Comparison of ENCODE assay signal across 21 cellular contexts in genomic region chr19:55161571-55162322, GRCh38. TPM values are rescaled to one million over a fixed set of nuclear protein-coding genes. Genes with fewer than 3 reads are reported as not detected.
DNase-seq lines count a peak whose midpoint lies in the region; ATAC-seq and TF ChIP-seq lines count a peak whose summit lies in the region.
"Had no signal": no experiment of that assay in that cellular context is flagged by ENCODE, and none has a peak within 500 bp of the region (broad histone marks: within the 10 kb centered on the region; RNA-seq: fewer than 3 reads in every experiment).

No MANE protein-coding gene starts in this region.

- peak; percentile 65 for DNase-seq in DMS 273 (lab: John Stamatoyannopoulos, UW; ENCODE audit: unreplicated experiment)
- no peak for DNase-seq in DMS 273 treated with DMSO at 0.1 percent for 48 hours (lab: John Stamatoyannopoulos, UW)
- peak; percentile 12 for DNase-seq in ELF-1 (ENCODE audit: low read depth, low spot score)
- DNase-seq in NCI-H69 (lab: John Stamatoyannopoulos, UW) = peak; percentile 47
- DNase-seq in natural killer cell = no peak
- DNase-seq in amygdala (lab: John Stamatoyannopoulos, UW) = no peak
- DNase-seq: 8988T, DMS53, EL, Kasumi-1, NCI-H187, NCI-H446, Peyer's patch, T-helper 1 cell had no signal

- no peaks in the 10 kb centered on the region for H3K9me3 Mint-ChIP-seq in natural killer cell

- intact Hi-C loops in natural killer cell (cut with micrococcal nuclease) = loop anchor here (2.0 to 10.0 kb wide), 2 partner anchors 77 to 279 kb away; no protein-coding TSS in a partner anchor

- H3K4me3 ChIP-seq in iPS-15b (ENCODE audit: low read depth, low read length) = peak overlapping the region; percentile 63
- H3K4me3 ChIP-seq: BLaER1 treated with 17β-estradiol and CSF1 and Interleukin-3, amounts not matched to agents 10 nM and 100 nM; HAP-1; Peyer's patch had no signal

- H3K36me3 Mint-ChIP-seq in natural killer cell = no peaks in the 10 kb centered on the region
- H3K36me3 Mint-ChIP-seq: CD4-positive, alpha-beta memory T cell had no signal

- no peak overlapping the region for H3K4me3 Mint-ChIP-seq in natural killer cell
- H3K4me3 Mint-ChIP-seq: CD4-positive, alpha-beta memory T cell had no signal

- no peak overlapping the region for H3K9ac ChIP-seq in iPS-15b (ENCODE audit: low read depth, low read length)
- H3K9ac ChIP-seq: BLaER1 treated with 17β-estradiol and CSF1 and Interleukin-3, amounts not matched to agents 10 nM and 100 nM had no signal

- no peak for TF ChIP-seq CTCF in natural killer cell (IDR thresholded peaks at IDR 0.05)

- H3K4me1 Mint-ChIP-seq in natural killer cell = peaks cover 7 to 17% of the 10 kb centered on the region in 2 donors

- H3K4me1 ChIP-seq in iPS-15b (ENCODE audit: control insufficient read depth, insufficient read depth, low read length) = peaks cover 13% of the 10 kb centered on the region
- H3K4me1 ChIP-seq: HAP-1 had no signal

- H3K27me3 Mint-ChIP-seq in natural killer cell (ENCODE audit: low read depth in 2 of 2) = peaks cover 26 to 38% of the 10 kb centered on the region in 2 donors

- H3K36me3 ChIP-seq in iPS-15b (ENCODE audit: control insufficient read depth, insufficient read depth, low read length) = no peaks in the 10 kb centered on the region
- H3K36me3 ChIP-seq: BLaER1 treated with 17β-estradiol and CSF1 and Interleukin-3, amounts not matched to agents 10 nM and 100 nM; HAP-1; Peyer's patch had no signal

- no peak overlapping the region for H3K27ac Mint-ChIP-seq in natural killer cell
- H3K27ac Mint-ChIP-seq: CD4-positive, alpha-beta memory T cell had no signal

- peaks cover 16% of the 10 kb centered on the region for H3K27me3 ChIP-seq in iPS-15b (ENCODE audit: control insufficient read depth, insufficient read depth, low read length)

- ATAC-seq in HG03196 (IDR thresholded peaks at IDR 0.05; ENCODE audit: unreplicated experiment) (no peak), natural killer cell (no peak)
- ATAC-seq: SK-N-SH treated with all-trans-retinoic acid at 6 μM for 48 hours had no signal

- H3K9me3 ChIP-seq in iPS-15b (ENCODE audit: control insufficient read depth, insufficient read depth, low read length) = no peaks in the 10 kb centered on the region
- H3K9me3 ChIP-seq: BLaER1 treated with 17β-estradiol and CSF1 and Interleukin-3, amounts not matched to agents 10 nM and 100 nM; HAP-1 had no signal

RNA-seq across cellular contexts. Expression of gene TNNI3, which starts 4.2 kb away (rescaled TPM):
- under 1 TPM in 1 of 3 donors, not detected in 2; 0.94 TPM for total RNA-seq in natural killer cell
- total RNA-seq: CD4-positive, alpha-beta memory T cell; Peyer's patch had no signal

RNA-seq across cellular contexts. Expression of gene DNAAF3, which starts 4.7 kb away (rescaled TPM):
- total RNA-seq in natural killer cell = not detected
- total RNA-seq: CD4-positive, alpha-beta memory T cell had no signal

RNA-seq across cellular contexts. Expression of gene TNNT1, which starts 12.7 kb away (rescaled TPM):
- total RNA-seq in natural killer cell = under 1 TPM in 1 of 3 donors, not detected in 2; 0.94 TPM
- total RNA-seq: CD4-positive, alpha-beta memory T cell; Peyer's patch had no signal

RNA-seq across cellular contexts. Expression of gene SYT5, which starts 18.3 kb away (rescaled TPM):
- 1 to 10 TPM; 4.9 to 6.1 (median 5.3) TPM for total RNA-seq in natural killer cell
- total RNA-seq: CD4-positive, alpha-beta memory T cell; MCF 10A had no signal

RNA-seq across cellular contexts. Expression of gene PPP1R12C, which starts 44.3 kb away (rescaled TPM):
- total RNA-seq in natural killer cell = 100 to 1,000 TPM; 162 to 178 (median 174) TPM

Comparison
In these comparisons a context has a peak if more than half of its experiments do, and no peak if none do; other contexts are left out.
1. DNase-seq: peak in DMS 273 (single experiment), ELF-1 (single experiment) and NCI-H69 (single experiment); none in DMS 273 treated with DMSO at 0.1 percent for 48 hours (single experiment), natural killer cell (single experiment) and amygdala (0 of 56).